Comparison of ENCODE assay signal across 8 cellular contexts in genomic region chr21:36322083-36322424, GRCh38. TPM values are rescaled to one million over a fixed set of nuclear protein-coding genes. Genes with fewer than 3 reads are reported as not detected.
DNase-seq lines count a peak whose midpoint lies in the region; ATAC-seq and TF ChIP-seq lines count a peak whose summit lies in the region.

No MANE protein-coding gene starts in this region.

- peak overlapping the region; percentile 88 to 94 (median 91) for H3K4me3 Mint-ChIP-seq in nephron

- H3K36me3 ChIP-seq in BE2C (no peaks in the 10 kb centered on the region; the same call in 1 of the 2 replicates), Loucy (ENCODE audit: insufficient read depth, low read length) (no peaks in the 10 kb centered on the region; the same call in 1 of the 2 replicates)

- peak overlapping the region; percentile 96 to 99 (median 97) for H3K27ac Mint-ChIP-seq in nephron

- H3K79me2 ChIP-seq in Loucy (ENCODE audit: insufficient read depth, low read length) = peaks cover 67% of the 10 kb centered on the region

- intact Hi-C loops in dorsolateral prefrontal cortex (cut with DNase I) = loop anchor here (5.0 kb wide), 1 partner anchor 185 kb away; the partner anchor contains the start of gene CBR3 (in 2 of the 2)

- H3K36me3 Mint-ChIP-seq in nephron (ENCODE audit: low read depth) = peaks cover 27% of the 10 kb centered on the region

- no peaks in the 10 kb centered on the region; the same call in 1 of the 2 replicates for H3K9me3 ChIP-seq in BE2C
- no peaks in the 10 kb centered on the region for H3K9me3 ChIP-seq in Loucy (ENCODE audit: insufficient read depth, low read depth, low read length)

- no peak overlapping the region for H2AFZ ChIP-seq in Loucy (ENCODE audit: low read length)

- H3K27me3 ChIP-seq in BE2C (no peaks in the 10 kb centered on the region), Loucy (ENCODE audit: insufficient read depth, low read length, poor library complexity, severe bottlenecking) (no peaks in the 10 kb centered on the region), dorsolateral prefrontal cortex (no peaks in the 10 kb centered on the region)

- peaks cover 9% of the 10 kb centered on the region; the same call in 1 of the 2 replicates for H3F3A ChIP-seq in Loucy (ENCODE audit: low read depth)

- ATAC-seq in HG03095 (IDR thresholded peaks at IDR 0.05; ENCODE audit: unreplicated experiment) = no peak

- H4K20me1 ChIP-seq in Loucy (ENCODE audit: insufficient read depth, low read length, poor library complexity, severe bottlenecking) = peaks cover 26% of the 10 kb centered on the region

- H3K4me1 Mint-ChIP-seq in nephron = peaks cover 32% of the 10 kb centered on the region

- peak overlapping the region; percentile 81 for H3K4me3 ChIP-seq in BE2C (ENCODE audit: low read depth, low read length)
- peak overlapping the region; percentile 89 for H3K4me3 ChIP-seq in Loucy (ENCODE audit: low read length, poor library complexity, severe bottlenecking)
- H3K4me3 ChIP-seq in dorsolateral prefrontal cortex = peak overlapping the region in 49 of 59 donors; percentile 69 to 95 (median 86)

- peaks cover 5% of the 10 kb centered on the region for H3K9me3 Mint-ChIP-seq in nephron

- DNase-seq in BE2C (no peak), dorsolateral prefrontal cortex (no peak), NCI-H2171 (lab: John Stamatoyannopoulos, UW) (no peak), NCI-H1105 (lab: John Stamatoyannopoulos, UW) (no peak), DMS153 treated with DMSO at 0.1 percent for 48 hours (lab: John Stamatoyannopoulos, UW; ENCODE audit: unreplicated experiment) (no peak)

- no peaks in the 10 kb centered on the region for H3K9me2 ChIP-seq in Loucy (replicated peaks; ENCODE audit: low read depth, low read length)

- H3K4me1 ChIP-seq in BE2C (no peaks in the 10 kb centered on the region), Loucy (ENCODE audit: insufficient read depth, low read length, poor library complexity, severe bottlenecking) (peaks cover 34% of the 10 kb centered on the region)

- peak overlapping the region; percentile 82 for H3K9ac ChIP-seq in Loucy (ENCODE audit: low read depth, low read length, poor library complexity, severe bottlenecking)

- TF ChIP-seq CTCF in BE2C (IDR thresholded peaks at IDR 0.05; ENCODE audit: low read depth, low read length) (no peak), Loucy (conservative IDR thresholded peaks at IDR 0.05; ENCODE audit: low read length) (no peak), dorsolateral prefrontal cortex (IDR thresholded peaks at IDR 0.05 in 54 of 56, conservative IDR thresholded peaks at IDR 0.05 in 2 of 56; ENCODE audit: low read depth in 1 of 56, partially characterized antibody in 56 of 56) (no peak), nephron (IDR thresholded peaks at IDR 0.05; ENCODE audit: unreplicated experiment in 3 of 3) (no peak)

- peak overlapping the region; percentile 84 for H3K4me2 ChIP-seq in Loucy (ENCODE audit: low read depth, low read length, poor library complexity, severe bottlenecking)

- H3K27me3 Mint-ChIP-seq in nephron (ENCODE audit: low read depth) = no peaks in the 10 kb centered on the region

- peak overlapping the region in 56 of 59 donors; percentile 2 to 99 (median 97) for H3K27ac ChIP-seq in dorsolateral prefrontal cortex

RNA-seq across cellular contexts. Expression of gene MORC3, which starts 2.1 kb away (rescaled TPM):
- polyA plus RNA-seq in BE2C (2012; ENCODE audit: insufficient read depth, insufficient read length, low read depth) = 11.7 TPM
- total RNA-seq in dorsolateral prefrontal cortex = 10 to 100 TPM; 31.4 to 60.6 (median 43.0) TPM
